In genomic region chr2:31675485-31675901, GRCh38 we compare ENCODE assay signal across 17 cellular contexts.
DNase-seq lines count a peak whose midpoint lies in the region; ATAC-seq and TF ChIP-seq lines count a peak whose summit lies in the region.
"Had no signal": no experiment of that assay in that cellular context is flagged by ENCODE, and none has a peak within 500 bp of the region (broad histone marks: within the 10 kb centered on the region; RNA-seq: fewer than 3 reads in every experiment).

No MANE protein-coding gene starts in this region.

- H3K9me3 ChIP-seq in liver (ENCODE audit: control insufficient read depth in 4 of 4, low read length in 3 of 4): peaks cover 0 to 26% (median 22%) of the 10 kb centered on the region in 4 donors
- H3K9me3 ChIP-seq: gastrocnemius medialis had no signal

- ATAC-seq in HG03457 (IDR thresholded peaks at IDR 0.05; ENCODE audit: unreplicated experiment) (no peak), Right ventricle myocardium superior (ENCODE audit: poor library complexity) (no peak)
- ATAC-seq: activated T-cell treated with anti-CD3 and anti-CD28 coated beads, Interleukin-2, amount 50 U/mL, for 4 hours; gastrocnemius medialis; naive thymus-derived CD4-positive, alpha-beta T cell had no signal

- H3K4me1 ChIP-seq in liver (ENCODE audit: control insufficient read depth in 4 of 4, insufficient read depth in 4 of 4, low read length in 3 of 4): no peaks in the 10 kb centered on the region
- H3K4me1 ChIP-seq: gastrocnemius medialis, suprapubic skin had no signal

- peaks cover 0 to 4% (median 1%) of the 10 kb centered on the region in 4 donors for H3K36me3 ChIP-seq in liver (ENCODE audit: control insufficient read depth in 4 of 4, insufficient read depth in 3 of 4, low read depth in 1 of 4, low read length in 3 of 4)
- H3K36me3 ChIP-seq: gastrocnemius medialis, suprapubic skin had no signal

- H3K27ac ChIP-seq in liver (ENCODE audit: low read depth in 1 of 2, low read length in 2 of 2): no peak overlapping the region
- H3K27ac ChIP-seq: gastrocnemius medialis, HL-60, suprapubic skin had no signal

- DNase-seq in ELF-1 (ENCODE audit: low read depth, low spot score) (peak; percentile 69), HEK293T (ENCODE audit: extremely low spot score) (peak; percentile 27), UCSD-AML1 (lab: John Stamatoyannopoulos, UW; ENCODE audit: unreplicated experiment) (peak; percentile 16), Right ventricle myocardium superior (no peak), NCI-H2081 treated with DMSO at 0.1 percent for 48 hours (lab: John Stamatoyannopoulos, UW) (no peak)
- DNase-seq in activated CD4-positive, alpha-beta T cell treated with anti-CD3 and anti-CD28 coated beads, Interleukin-2, amount 50 U/mL, for 48 hours: no peak
- DNase-seq: activated CD4-positive, CD25-positive, alpha-beta regulatory T cell treated with anti-CD3 and anti-CD28 coated beads, Interleukin-2, amount 50 U/mL, for 72 hours; activated T-cell treated with anti-CD3 and anti-CD28 coated beads, Interleukin-2, amount 50 U/mL, for 4 hours; anterior cingulate cortex; gastrocnemius medialis; kidney; naive thymus-derived CD4-positive, alpha-beta T cell; NCI-H1048 had no signal

- peak overlapping the region in 2 of 3 donors; percentile 41 to 49 for H3K4me3 ChIP-seq in liver (ENCODE audit: low read depth in 1 of 3, low read length in 3 of 3)
- H3K4me3 ChIP-seq: gastrocnemius medialis, suprapubic skin had no signal

- intact Hi-C loops in Right ventricle myocardium superior (cut with DNase I): no loop called here

- CTCF ChIA-PET in HEK293T (lab: Yijun Ruan, JAX): interaction anchor here (0.5 to 0.7 kb wide), 2 partner anchors 162 to 343 kb away, joined by 3 read pairs; no protein-coding TSS in a partner anchor

- POLR2A ChIA-PET in HEK293T (lab: Yijun Ruan, JAX): no interaction called here

- TF ChIP-seq RAD21 in liver (IDR thresholded peaks at IDR 0.05): peak; percentile 64 to 80

- H3K9ac ChIP-seq in liver (ENCODE audit: low read depth in 1 of 2, low read length in 2 of 2): no peak overlapping the region

- peak; percentile 15 for TF ChIP-seq CTCF in liver (IDR thresholded peaks at IDR 0.05; ENCODE audit: low read depth, low read length, missing input control)

- 65% methylated on average over 3 of the region's 3 CpGs for WGBS in liver

- no peaks in the 10 kb centered on the region for H3K27me3 ChIP-seq in liver (ENCODE audit: control insufficient read depth in 4 of 4, insufficient read depth in 4 of 4, low read length in 3 of 4)
- H3K27me3 ChIP-seq: gastrocnemius medialis, suprapubic skin had no signal

TF ChIP-seq in HEK293T, 16 proteins besides CTCF, POLR2A, EP300 and RAD21:
- no peak for TF ChIP-seq ARNT (IDR thresholded peaks at IDR 0.05)
- TF ChIP-seq BHLHE40 (IDR thresholded peaks at IDR 0.05; ENCODE audit: borderline replicate concordance): no peak
- TF ChIP-seq CTBP1 (IDR thresholded peaks at IDR 0.05; ENCODE audit: borderline replicate concordance): no peak
- TF ChIP-seq SUZ12 (IDR thresholded peaks at IDR 0.05): no peak
- TF ChIP-seq, protein P1, sequence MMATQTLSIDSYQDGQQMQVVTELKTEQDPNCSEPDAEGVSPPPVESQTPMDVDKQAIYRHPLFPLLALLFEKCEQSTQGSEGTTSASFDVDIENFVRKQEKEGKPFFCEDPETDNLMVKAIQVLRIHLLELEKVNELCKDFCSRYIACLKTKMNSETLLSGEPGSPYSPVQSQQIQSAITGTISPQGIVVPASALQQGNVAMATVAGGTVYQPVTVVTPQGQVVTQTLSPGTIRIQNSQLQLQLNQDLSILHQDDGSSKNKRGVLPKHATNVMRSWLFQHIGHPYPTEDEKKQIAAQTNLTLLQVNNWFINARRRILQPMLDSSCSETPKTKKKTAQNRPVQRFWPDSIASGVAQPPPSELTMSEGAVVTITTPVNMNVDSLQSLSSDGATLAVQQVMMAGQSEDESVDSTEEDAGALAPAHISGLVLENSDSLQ (IDR thresholded peaks at IDR 0.05): 0 out of 2 replicates have a peak, but pooled peaks have one; percentile 18
TF ChIP-seq in HEK293T: peak in this region for 1.

TF ChIP-seq in liver, 16 proteins besides CTCF, POLR2A, EP300 and RAD21:
- no peak for TF ChIP-seq FOXA1 (IDR thresholded peaks at IDR 0.05)

Comparison
In these comparisons a context has a peak if more than half of its experiments do, and no peak if none do; other contexts are left out.
1. DNase-seq: peak in ELF-1 (single experiment), HEK293T (single experiment) and UCSD-AML1 (single experiment); none in Right ventricle myocardium superior (single experiment), NCI-H2081 treated with DMSO at 0.1 percent for 48 hours (single experiment) and activated CD4-positive, alpha-beta T cell treated with anti-CD3 and anti-CD28 coated beads, Interleukin-2, amount 50 U/mL, for 48 hours (0 of 2).